25 cellular contexts compared by ENCODE assay signal in genomic region chr12:18428416-18428815, GRCh38.
DNase-seq lines count a peak whose midpoint lies in the region; ATAC-seq, FAIRE-seq and TF ChIP-seq lines count a peak whose summit lies in the region.
"Had no signal": no experiment of that assay in that cellular context is flagged by ENCODE, and none has a peak within 500 bp of the region (broad histone marks: within the 10 kb centered on the region; RNA-seq: fewer than 3 reads in every experiment).

No MANE protein-coding gene starts in this region.

- DNase-seq in COLO829 (ENCODE audit: low spot score) (peak; percentile 6), M059J (ENCODE audit: low read depth) (peak; percentile 48), bronchial epithelial cell (ENCODE audit: low read depth) (peak; percentile 48), kidney glomerular epithelial cell (lab: John Stamatoyannopoulos, UW) (peak; percentile 66), NCI-H1694 (lab: John Stamatoyannopoulos, UW) (no peak), NCI-H146 treated with DMSO at 0.1 percent for 48 hours (lab: John Stamatoyannopoulos, UW; ENCODE audit: unreplicated experiment) (no peak), globus pallidus (ENCODE audit: low spot score) (no peak)
- DNase-seq: activated naive CD4-positive, alpha-beta T cell treated with anti-CD3 and anti-CD28 coated beads, Interleukin-2, amount 10 ng/mL, durations not matched to agents 7 days and 5 days; amygdala; C1 segment of cervical spinal cord; heart right ventricle; left lung; NCI-H1436 treated with DMSO at 0.1 percent for 48 hours; NCI-H526 treated with DMSO at 0.1 percent for 48 hours; pancreas; stimulated activated CD4-positive, alpha-beta T cell treated with anti-CD3 and anti-CD28 coated beads, Interleukin-4, amount 100 ng/mL, for 1 hour; T1000; uterus had no signal

- no peak overlapping the region for H3K4me3 ChIP-seq in bronchial epithelial cell (ENCODE audit: low read depth, low read length)
- H3K4me3 ChIP-seq: heart right ventricle, K562, left lung, pancreas, right atrium auricular region, suprapubic skin, uterus had no signal

- no peaks in the 10 kb centered on the region for H3K27me3 ChIP-seq in bronchial epithelial cell (ENCODE audit: control insufficient read depth, insufficient read depth, low read length)
- H3K27me3 ChIP-seq: heart right ventricle, left lung, pancreas, right atrium auricular region, suprapubic skin, uterus had no signal

- FAIRE-seq in bronchial epithelial cell (lab: Jason Lieb, UNC), result no peak
- FAIRE-seq: GM12892, K562, pancreas had no signal

- ATAC-seq in GM21717 (IDR thresholded peaks at IDR 0.05; ENCODE audit: unreplicated experiment), result no peak
- ATAC-seq: heart right ventricle; K562; left lung; stimulated activated memory B cell treated with anti-CD40 and anti-IgM and Interleukin-4, amounts not matched to agents 10 μg/mL and 1 μg/mL and 100 μg/mL, for 72 hours; WTC11 had no signal

- H3K36me3 ChIP-seq in bronchial epithelial cell (ENCODE audit: control insufficient read depth, insufficient read depth, low read length), result no peaks in the 10 kb centered on the region
- H3K36me3 ChIP-seq: heart right ventricle, left lung, pancreas, right atrium auricular region, suprapubic skin, uterus had no signal

- TF ChIP-seq CTCF in bronchial epithelial cell (IDR thresholded peaks at IDR 0.05; ENCODE audit: insufficient read depth, low read length, severe bottlenecking), result no peak

Comparison
In these comparisons a context has a peak if more than half of its experiments do, and no peak if none do; other contexts are left out.
1. DNase-seq: peak in COLO829 (single experiment), M059J (single experiment), bronchial epithelial cell (single experiment) and kidney glomerular epithelial cell (single experiment); none in NCI-H1694 (single experiment), NCI-H146 treated with DMSO at 0.1 percent for 48 hours (single experiment) and globus pallidus (single experiment).